ENCODE assay signal across 8 cellular contexts in genomic region chr16:5084802-5085201, GRCh38. TPM values are rescaled to one million over a fixed set of nuclear protein-coding genes. Genes with fewer than 3 reads are reported as not detected.
DNase-seq lines count a peak whose midpoint lies in the region; ATAC-seq and TF ChIP-seq lines count a peak whose summit lies in the region.
"Not testable (repeated sequence)": the region's sequence is repeated elsewhere in the genome, so short reads cannot be mapped to it uniquely, and the experiment has no call there.

No MANE protein-coding gene starts in this region.

- H3K36me3 ChIP-seq in Caco-2 (ENCODE audit: control insufficient read depth, insufficient read depth, low read length); breast epithelium; osteoblast (ENCODE audit: insufficient read depth, low read length): not testable (repeated sequence)
- H3K36me3 ChIP-seq in heart left ventricle, result peaks cover 0 to 63% (median 34%) of the 10 kb centered on the region in 9 donors

- peak; percentile 61 for TF ChIP-seq RAD21 in Ishikawa (IDR thresholded peaks at IDR 0.05; ENCODE audit: low read depth)

- peak; percentile 66 to 68 for TF ChIP-seq CTCF in Caco-2 (IDR thresholded peaks at IDR 0.05; ENCODE audit: insufficient read depth in 1 of 2, low read depth in 1 of 2, low read length in 1 of 2, severe bottlenecking in 1 of 2, unreplicated experiment in 1 of 2)
- TF ChIP-seq CTCF in breast epithelium (IDR thresholded peaks at IDR 0.05), result peak in 2 of 3 donors; percentile 33 to 46
- TF ChIP-seq CTCF in heart left ventricle (IDR thresholded peaks at IDR 0.05), result peak; percentile 38 to 70 (median 54)
- peak; percentile 56 for TF ChIP-seq CTCF in osteoblast (IDR thresholded peaks at IDR 0.05; ENCODE audit: extremely low read depth, low read depth, low read length)

- not testable (repeated sequence) for TF ChIP-seq POLR2A in breast epithelium (IDR thresholded peaks at IDR 0.05); heart left ventricle (IDR thresholded peaks at IDR 0.05)

- DNase-seq in Caco-2, result peak; percentile 66 to 71
- DNase-seq in OCI-M1 (lab: John Stamatoyannopoulos, UW), result peak; percentile 68
- peak; percentile 67 for DNase-seq in activated CD4-positive, alpha-beta memory T cell treated with anti-CD3 and anti-CD28 coated beads, Interleukin-2, amount 10 ng/mL, durations not matched to agents 7 days and 5 days
- not testable (repeated sequence) for DNase-seq in breast epithelium (ENCODE audit: low spot score in 2 of 2); heart left ventricle
- peak; percentile 92 for DNase-seq in osteoblast (ENCODE audit: insufficient read length, low spot score, missing footprints)
- peak; percentile 66 for DNase-seq in stimulated activated naive CD8-positive, alpha-beta T cell treated with anti-CD3 and anti-CD28 coated beads, Interleukin-15, Interleukin-2, amounts not matched to agents 100 U/mL and 50 U/mL, for 24 hours

- TSS peak; percentile 34 for BruUV-seq in Caco-2 (replicated peaks; lab: Mats Ljungman, UMichigan)

- H2AFZ ChIP-seq in osteoblast (ENCODE audit: low read length), result not testable (repeated sequence)

- 68 to 76% (median 70%) methylated on average over 10 of the region's 10 CpGs for WGBS in heart left ventricle, 4 donors

- not testable (repeated sequence) for H3K4me1 ChIP-seq in Caco-2; breast epithelium; heart left ventricle; osteoblast (ENCODE audit: insufficient read depth, low read length)

- H3K4me1 Mint-ChIP-seq in Caco-2 (ENCODE audit: low read depth, unreplicated experiment); activated CD4-positive, alpha-beta memory T cell treated with anti-CD3 and anti-CD28 coated beads, Interleukin-2, amount 10 ng/mL, durations not matched to agents 7 days and 5 days: not testable (repeated sequence)

- POLR2A ChIA-PET in Caco-2 (lab: Charles Lee), result interaction anchor here (0.6 kb wide), 1 partner anchor 59 kb away, joined by 3 read pairs; no protein-coding TSS in a partner anchor
- POLR2A ChIA-PET in activated CD4-positive, alpha-beta memory T cell treated with anti-CD3 and anti-CD28 coated beads, Interleukin-2, amount 10 ng/mL, durations not matched to agents 7 days and 5 days (lab: Charles Lee), result not testable (repeated sequence)

- H3K9me3 Mint-ChIP-seq in Caco-2 (ENCODE audit: unreplicated experiment); activated CD4-positive, alpha-beta memory T cell treated with anti-CD3 and anti-CD28 coated beads, Interleukin-2, amount 10 ng/mL, durations not matched to agents 7 days and 5 days: not testable (repeated sequence)

- H3K9me3 ChIP-seq in Caco-2; breast epithelium; heart left ventricle; osteoblast (ENCODE audit: low read depth, low read length): not testable (repeated sequence)

- H3K4me3 Mint-ChIP-seq in Caco-2 (ENCODE audit: unreplicated experiment); activated CD4-positive, alpha-beta memory T cell treated with anti-CD3 and anti-CD28 coated beads, Interleukin-2, amount 10 ng/mL, durations not matched to agents 7 days and 5 days: not testable (repeated sequence)

- intact Hi-C loops in Caco-2 (cut with micrococcal nuclease; ENCODE audit: unreplicated experiment), result not testable (repeated sequence)
- intact Hi-C loops in breast epithelium (cut with DNase I; ENCODE audit: low total_unique reads) (loop anchor here (5.0 kb wide), 1 partner anchor 38 kb away; no protein-coding TSS in a partner anchor), heart left ventricle (cut with DNase I) (loop anchor here in 1 of 10 donors (10.0 kb wide), 1 partner anchor 230 kb away; no protein-coding TSS in a partner anchor)

- H3K4me2 ChIP-seq in osteoblast (ENCODE audit: insufficient read depth, low read length), result not testable (repeated sequence)

- H3K27ac ChIP-seq in breast epithelium; heart left ventricle; osteoblast (ENCODE audit: low read depth, low read length): not testable (repeated sequence)

- ATAC-seq in heart left ventricle; stimulated activated naive CD8-positive, alpha-beta T cell treated with anti-CD3 and anti-CD28 coated beads, Interleukin-15, Interleukin-2, amounts not matched to agents 100 U/mL and 50 U/mL, for 24 hours: not testable (repeated sequence)

- not testable (repeated sequence) for TF ChIP-seq EP300 in Ishikawa (IDR thresholded peaks at IDR 0.05; ENCODE audit: borderline replicate concordance)

- not testable (repeated sequence) for H3K27ac Mint-ChIP-seq in Caco-2 (ENCODE audit: unreplicated experiment); activated CD4-positive, alpha-beta memory T cell treated with anti-CD3 and anti-CD28 coated beads, Interleukin-2, amount 10 ng/mL, durations not matched to agents 7 days and 5 days

- H4K20me1 ChIP-seq in osteoblast (ENCODE audit: insufficient read depth, low read length), result not testable (repeated sequence)

- not testable (repeated sequence) for H3K4me3 ChIP-seq in Caco-2 (ENCODE audit: low read depth, low read length); breast epithelium; heart left ventricle; osteoblast (ENCODE audit: insufficient read depth, low read length)

- not testable (repeated sequence) for H3K27me3 Mint-ChIP-seq in Caco-2 (ENCODE audit: insufficient read depth, unreplicated experiment); activated CD4-positive, alpha-beta memory T cell treated with anti-CD3 and anti-CD28 coated beads, Interleukin-2, amount 10 ng/mL, durations not matched to agents 7 days and 5 days

- CTCF ChIA-PET in Caco-2 (lab: Charles Lee), result interaction anchor here (0.6 to 1.1 kb wide), 4 partner anchors 9 to 167 kb away, joined by 3 to 7 read pairs (median 3); no protein-coding TSS in a partner anchor
- CTCF ChIA-PET in activated CD4-positive, alpha-beta memory T cell treated with anti-CD3 and anti-CD28 coated beads, Interleukin-2, amount 10 ng/mL, durations not matched to agents 7 days and 5 days (lab: Charles Lee), result interaction anchor here (0.7 to 3.0 kb wide), 7 partner anchors 10 to 173 kb away, joined by 3 to 18 read pairs (median 3); partner anchors contain the start of gene ALG1

- H3K36me3 Mint-ChIP-seq in Caco-2 (ENCODE audit: insufficient read depth, unreplicated experiment), result peaks cover 26% of the 10 kb centered on the region
- H3K36me3 Mint-ChIP-seq in activated CD4-positive, alpha-beta memory T cell treated with anti-CD3 and anti-CD28 coated beads, Interleukin-2, amount 10 ng/mL, durations not matched to agents 7 days and 5 days (ENCODE audit: low read depth), result peaks cover 16% of the 10 kb centered on the region

- H3K27me3 ChIP-seq in Caco-2 (replicated peaks; ENCODE audit: control insufficient read depth, insufficient read depth, low read length); breast epithelium; heart left ventricle; osteoblast (ENCODE audit: insufficient read depth, low read length): not testable (repeated sequence)

- not testable (repeated sequence) for H3K79me2 ChIP-seq in osteoblast (ENCODE audit: insufficient read depth, low read length)

RNA-seq across cellular contexts. Expression of gene EEF2KMT, which starts 12.8 kb away (rescaled TPM):
- total RNA-seq in Caco-2 (2022) (12.7 and 13.9 TPM in 2 replicates), breast epithelium (10 to 100 TPM in 2 of 3 donors, 1 to 10 TPM in 1; 9.4 to 10.2 (median 10.2) TPM), heart left ventricle (10 to 100 TPM in 1 of 9 donors, 1 to 10 TPM in 8; 6.2 to 10.8 (median 7.2) TPM), osteoblast (9.0 and 11.2 TPM in 2 replicates)
- 1 to 10 TPM; 7.7 to 8.4 TPM for total RNA-seq in activated CD4-positive, alpha-beta memory T cell treated with anti-CD3 and anti-CD28 coated beads, Interleukin-2, amount 10 ng/mL, durations not matched to agents 7 days and 5 days
- 10 to 100 TPM in 1 of 2 donors, 1 to 10 TPM in 1; 3.2 to 11.6 TPM for polyA plus RNA-seq in heart left ventricle

RNA-seq across cellular contexts. Expression of gene ALG1, which starts 13.2 kb away (rescaled TPM):
- 39.2 and 42.0 TPM in 2 replicates for total RNA-seq in Caco-2 (2022)
- total RNA-seq in activated CD4-positive, alpha-beta memory T cell treated with anti-CD3 and anti-CD28 coated beads, Interleukin-2, amount 10 ng/mL, durations not matched to agents 7 days and 5 days, result 10 to 100 TPM; 18.7 to 19.3 TPM
- 10 to 100 TPM; 14.4 to 21.2 (median 16.7) TPM for total RNA-seq in breast epithelium
- total RNA-seq in heart left ventricle, result 10 to 100 TPM in 3 of 9 donors, 1 to 10 TPM in 6; 6.5 to 17.1 (median 9.7) TPM
- polyA plus RNA-seq in heart left ventricle, result 10 to 100 TPM in 1 of 2 donors, 1 to 10 TPM in 1; 6.0 to 15.3 TPM
- total RNA-seq in osteoblast, result 43.3 and 43.4 TPM in 2 replicates

RNA-seq across cellular contexts. Expression of gene C16orf89, which starts 19.0 kb away (rescaled TPM):
- total RNA-seq in Caco-2 (2022) (not detected in 2 replicates), breast epithelium (10 to 100 TPM in 1 of 3 donors, 1 to 10 TPM in 2; 5.1 to 10.2 (median 6.4) TPM), heart left ventricle (10 to 100 TPM in 4 of 9 donors, 1 to 10 TPM in 5; 1.5 to 38.4 (median 6.9) TPM), osteoblast (0.59 TPM in 1 of 2 replicates, not detected in the other)
- total RNA-seq in activated CD4-positive, alpha-beta memory T cell treated with anti-CD3 and anti-CD28 coated beads, Interleukin-2, amount 10 ng/mL, durations not matched to agents 7 days and 5 days, result not detected
- 1 to 10 TPM in 1 of 2 donors, under 1 TPM in 1; 0.26 to 4.2 TPM for polyA plus RNA-seq in heart left ventricle

RNA-seq across cellular contexts. Expression of gene NAGPA, which starts 51.1 kb away (rescaled TPM):
- total RNA-seq in Caco-2 (2022) (15.9 and 16.7 TPM in 2 replicates), breast epithelium (10 to 100 TPM; 18.4 to 26.2 (median 21.8) TPM), heart left ventricle (10 to 100 TPM in 3 of 9 donors, 1 to 10 TPM in 6; 3.8 to 14.6 (median 8.9) TPM), osteoblast (29.8 and 40.2 TPM in 2 replicates)
- 10 to 100 TPM; 12.5 to 12.8 TPM for total RNA-seq in activated CD4-positive, alpha-beta memory T cell treated with anti-CD3 and anti-CD28 coated beads, Interleukin-2, amount 10 ng/mL, durations not matched to agents 7 days and 5 days
- 1 to 10 TPM; 6.4 to 6.5 TPM for polyA plus RNA-seq in heart left ventricle
